Comparison of ENCODE assay signal across 28 cellular contexts in the genomic region with DNA sequence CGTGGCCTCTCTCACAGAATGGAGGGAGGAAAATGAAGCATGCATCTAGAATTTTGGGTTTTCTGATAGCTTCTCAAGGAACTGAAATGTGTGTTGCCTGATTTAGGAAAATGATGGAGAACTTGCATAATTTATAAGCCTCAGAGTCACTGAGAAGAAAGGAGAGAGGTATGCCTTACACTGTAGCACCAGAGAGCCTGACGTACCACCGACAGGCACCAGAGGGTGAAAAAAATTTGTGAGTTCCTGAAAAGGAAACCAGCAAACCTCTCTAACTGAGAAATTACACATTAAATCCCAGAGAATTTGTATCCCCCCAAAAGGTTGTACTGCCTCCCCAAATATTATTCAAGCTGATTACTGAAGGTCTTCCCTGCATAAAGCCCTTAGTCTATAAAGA.
DNase-seq lines count a peak whose midpoint lies in the region; FAIRE-seq and TF ChIP-seq lines count a peak whose summit lies in the region.
"Had no signal": no experiment of that assay in that cellular context is flagged by ENCODE, and none has a peak within 500 bp of the region (broad histone marks: within the 10 kb centered on the region; RNA-seq: fewer than 3 reads in every experiment).

No MANE protein-coding gene starts in this region.

- H3K9ac ChIP-seq in Karpas-422 (ENCODE audit: low read length) = no peak overlapping the region
- H3K9ac ChIP-seq in H1 (replicated peaks in 1 of 4; ENCODE audit: extremely low read depth in 1 of 4, low read depth in 3 of 4, low read length in 3 of 4) = no peak overlapping the region
- H3K9ac ChIP-seq in neural progenitor cell = no peak overlapping the region
- H3K9ac ChIP-seq: BLaER1 had no signal

- no peak overlapping the region for H3K14ac ChIP-seq in H1 (ENCODE audit: insufficient read length)

- TF ChIP-seq POLR2A in H1 (IDR thresholded peaks at IDR 0.05; ENCODE audit: control extremely low read depth in 1 of 2, low read depth in 2 of 2, low read length in 2 of 2) = no peak

- no peaks in the 10 kb centered on the region for H3K27me3 Mint-ChIP-seq in neural progenitor cell (ENCODE audit: insufficient read depth, low read depth)
- H3K27me3 Mint-ChIP-seq: CD4-positive, alpha-beta memory T cell; CD4-positive, CD25-positive, alpha-beta regulatory T cell; CD8-positive, alpha-beta memory T cell had no signal

- H3K4me1 Mint-ChIP-seq in neural progenitor cell = no peaks in the 10 kb centered on the region
- H3K4me1 Mint-ChIP-seq: CD14-positive monocyte; CD4-positive, alpha-beta memory T cell; CD4-positive, CD25-positive, alpha-beta regulatory T cell; CD8-positive, alpha-beta memory T cell had no signal

- H3K9me3 ChIP-seq in Karpas-422 (ENCODE audit: low read length) = peaks cover 1% of the 10 kb centered on the region; the same call in 1 of the 2 replicates
- no peaks in the 10 kb centered on the region for H3K9me3 ChIP-seq in H1 (ENCODE audit: insufficient read depth in 2 of 2, low read depth in 1 of 2, low read length in 1 of 2)
- H3K9me3 ChIP-seq in neural progenitor cell (ENCODE audit: low read depth) = no peaks in the 10 kb centered on the region
- H3K9me3 ChIP-seq in ascending aorta = no peaks in the 10 kb centered on the region
- H3K9me3 ChIP-seq: BE2C, BLaER1 had no signal

- POLR2A ChIA-PET in H1 (lab: Charles Lee; ENCODE audit: partially characterized antibody) = no interaction called here

- no peaks in the 10 kb centered on the region for H3K9me2 ChIP-seq in Karpas-422 (replicated peaks; ENCODE audit: insufficient read depth, low read length)

- no peak for TF ChIP-seq EP300 in H1 (IDR thresholded peaks at IDR 0.05; ENCODE audit: borderline replicate concordance in 1 of 2, low read depth in 2 of 2, low read length in 2 of 2)

- FAIRE-seq in H1 (lab: Jason Lieb, UNC) = no peak
- FAIRE-seq: A204.1, GM12878, GM12892, GM18507 had no signal

- H3K79me1 ChIP-seq in H1 (ENCODE audit: low read depth, low read length) = no peaks in the 10 kb centered on the region

- H3F3A ChIP-seq in neural progenitor cell (ENCODE audit: low read depth) = no peaks in the 10 kb centered on the region

- intact Hi-C loops in ascending aorta (cut with DNase I) = no loop called here

- no peak overlapping the region for H2AK5ac ChIP-seq in H1 (ENCODE audit: low read depth, low read length)

- H2BK5ac ChIP-seq in H1 (ENCODE audit: low read depth, low read length) = no peak overlapping the region

- no peak overlapping the region for H4K91ac ChIP-seq in H1 (replicated peaks; ENCODE audit: insufficient read length, low read length)

- H4K5ac ChIP-seq in H1 (ENCODE audit: insufficient read length, low read depth, low read length) = no peak overlapping the region

- DNase-seq in Karpas-422 (no peak), H1 (ENCODE audit: low read depth in 1 of 2, low spot score in 2 of 2) (no peak), neural progenitor cell (ENCODE audit: low spot score) (no peak), NCI-H774 (lab: John Stamatoyannopoulos, UW) (no peak), RKO (ENCODE audit: low spot score) (no peak), NCI-H1092 treated with DMSO at 0.1 percent for 48 hours (lab: John Stamatoyannopoulos, UW) (no peak), ascending aorta (ENCODE audit: low spot score in 2 of 2) (no peak)
- DNase-seq: 8988T; ACHN; BE2C; C1 segment of cervical spinal cord; CD4-positive, alpha-beta memory T cell; CD4-positive, CD25-positive, alpha-beta regulatory T cell; CD8-positive, alpha-beta memory T cell; COR-L47; DMS 273 treated with DMSO at 0.1 percent for 48 hours; DMS153; DMS53; DMS79; DND-41; EL; GDM1 had no signal

- H3K4me3 Mint-ChIP-seq in neural progenitor cell = no peak overlapping the region
- H3K4me3 Mint-ChIP-seq: CD14-positive monocyte; CD4-positive, alpha-beta memory T cell; CD4-positive, CD25-positive, alpha-beta regulatory T cell; CD8-positive, alpha-beta memory T cell had no signal

- H3K56ac ChIP-seq in H1 (replicated peaks; ENCODE audit: insufficient read length, low read depth, low read length) = no peak overlapping the region

- no peaks in the 10 kb centered on the region for H3K27me3 ChIP-seq in Karpas-422 (ENCODE audit: low read length)
- no peaks in the 10 kb centered on the region for H3K27me3 ChIP-seq in H1 (replicated peaks in 1 of 4; ENCODE audit: control insufficient read depth in 3 of 4, extremely low read depth in 1 of 4, insufficient read depth in 3 of 4, low read length in 3 of 4)
- no peaks in the 10 kb centered on the region for H3K27me3 ChIP-seq in neural progenitor cell
- H3K27me3 ChIP-seq in ascending aorta = no peaks in the 10 kb centered on the region
- H3K27me3 ChIP-seq: BE2C, BLaER1 had no signal

- H3K4ac ChIP-seq in H1 (replicated peaks; ENCODE audit: insufficient read length, low read depth, low read length) = no peak overlapping the region

- TF ChIP-seq CTCF in H1 (IDR thresholded peaks at IDR 0.05; ENCODE audit: control extremely low read depth in 1 of 3, insufficient read depth in 1 of 3, low read depth in 1 of 3, low read length in 3 of 3) (no peak), neural progenitor cell (IDR thresholded peaks at IDR 0.05) (no peak), ascending aorta (IDR thresholded peaks at IDR 0.05) (no peak)

- CTCF ChIA-PET in H1 (lab: Charles Lee; ENCODE audit: partially characterized antibody) = interaction anchor here (0.7 to 1.8 kb wide), 7 partner anchors 8 to 291 kb away, joined by 3 to 5 read pairs (median 4); no protein-coding TSS in a partner anchor

- no peak overlapping the region for H3K18ac ChIP-seq in H1 (ENCODE audit: extremely low read depth, low read length)

- peaks cover 10% of the 10 kb centered on the region for H3K4me1 ChIP-seq in Karpas-422 (ENCODE audit: low read length)
- no peaks in the 10 kb centered on the region for H3K4me1 ChIP-seq in H1 (replicated peaks in 1 of 4; ENCODE audit: control insufficient read depth in 3 of 4, insufficient read depth in 4 of 4, low read length in 3 of 4)
- H3K4me1 ChIP-seq in neural progenitor cell = no peaks in the 10 kb centered on the region
- H3K4me1 ChIP-seq in ascending aorta = no peaks in the 10 kb centered on the region
- H3K4me1 ChIP-seq: BE2C had no signal

- H3K79me2 ChIP-seq in Karpas-422 (ENCODE audit: low read length) = no peaks in the 10 kb centered on the region
- H3K79me2 ChIP-seq in H1 (ENCODE audit: control insufficient read depth in 1 of 2, insufficient read depth in 2 of 2, low read length in 2 of 2) = no peaks in the 10 kb centered on the region
- no peaks in the 10 kb centered on the region for H3K79me2 ChIP-seq in neural progenitor cell (ENCODE audit: low read depth)

- H3K9me3 Mint-ChIP-seq in neural progenitor cell = no peaks in the 10 kb centered on the region

- H3K23ac ChIP-seq in H1 (ENCODE audit: insufficient read length) = no peak overlapping the region

- H3K23me2 ChIP-seq in H1 (ENCODE audit: low read depth, low read length) = no peaks in the 10 kb centered on the region

- H3K4me3 ChIP-seq in Karpas-422 (ENCODE audit: low read length) (no peak overlapping the region), H1 (ENCODE audit: extremely low read depth in 1 of 4, insufficient read depth in 2 of 4, low read depth in 3 of 4, low read length in 4 of 4) (no peak overlapping the region), neural progenitor cell (no peak overlapping the region), ascending aorta (no peak overlapping the region)
- H3K4me3 ChIP-seq: BLaER1, GM12878 had no signal

- H3K27ac Mint-ChIP-seq in neural progenitor cell = no peak overlapping the region
- H3K27ac Mint-ChIP-seq: CD14-positive monocyte; CD4-positive, alpha-beta memory T cell; CD4-positive, CD25-positive, alpha-beta regulatory T cell; CD8-positive, alpha-beta memory T cell had no signal

- H3K27ac ChIP-seq in Karpas-422 (ENCODE audit: low read length) = no peak overlapping the region
- H3K27ac ChIP-seq in H1 (ENCODE audit: low read depth, low read length) = no peak overlapping the region
- no peak overlapping the region for H3K27ac ChIP-seq in neural progenitor cell
- no peak overlapping the region for H3K27ac ChIP-seq in ascending aorta
- H3K27ac ChIP-seq: BLaER1 had no signal

- H2AFZ ChIP-seq in Karpas-422 (ENCODE audit: low read length) (peak overlapping the region; percentile 49; the same call in 1 of the 2 replicates), H1 (ENCODE audit: low read length) (peak overlapping the region; percentile 49; the same call in 1 of the 2 replicates), neural progenitor cell (replicated peaks) (peak overlapping the region; percentile 72)

- no peak overlapping the region for H2BK12ac ChIP-seq in H1 (ENCODE audit: low read depth, low read length)

- H3K36me3 Mint-ChIP-seq in neural progenitor cell = no peaks in the 10 kb centered on the region
- H3K36me3 Mint-ChIP-seq: CD14-positive monocyte; CD4-positive, alpha-beta memory T cell; CD4-positive, CD25-positive, alpha-beta regulatory T cell; CD8-positive, alpha-beta memory T cell had no signal

- 0 out of 4 replicates have a peak, but pooled peaks of 1 of the 2 experiments have one; percentile 6 for TF ChIP-seq RAD21 in H1 (IDR thresholded peaks at IDR 0.05 in 1 of 2, conservative IDR thresholded peaks at IDR 0.05 in 1 of 2; ENCODE audit: low read depth in 2 of 2, low read length in 2 of 2)

- 92% methylated on average over 3 of the region's 3 CpGs; no CpG with 5 or more reads in 1 of the 2 experiments for WGBS in H1 (ENCODE audit: extremely low coverage in 1 of 2, insufficient coverage in 1 of 2, insufficient read length in 1 of 2, insufficient replicate concordance in 2 of 2, low coverage in 1 of 2, low lambda C conversion rate in 2 of 2, missing lambda C conversion rate in 1 of 2), 2 experiments

- no peak overlapping the region for H2BK20ac ChIP-seq in H1 (ENCODE audit: low read length)

- no peak overlapping the region for H2BK120ac ChIP-seq in H1 (replicated peaks; ENCODE audit: low read depth, low read length)

- H2BK15ac ChIP-seq in H1 (ENCODE audit: low read length) = no peak overlapping the region

- H3K36me3 ChIP-seq in Karpas-422 (ENCODE audit: insufficient read depth, low read length) (no peaks in the 10 kb centered on the region), H1 (ENCODE audit: control insufficient read depth in 2 of 4, insufficient read depth in 4 of 4, low read length in 3 of 4) (no peaks in the 10 kb centered on the region), neural progenitor cell (no peaks in the 10 kb centered on the region), ascending aorta (no peaks in the 10 kb centered on the region)
- H3K36me3 ChIP-seq: BE2C, BLaER1 had no signal

- no peaks in the 10 kb centered on the region for H4K20me1 ChIP-seq in Karpas-422 (ENCODE audit: insufficient read depth, low read depth, low read length)
- H4K20me1 ChIP-seq in H1 (replicated peaks in 1 of 2; ENCODE audit: control insufficient read depth in 1 of 2, insufficient read depth in 2 of 2, low read length in 2 of 2) = no peaks in the 10 kb centered on the region
- H4K20me1 ChIP-seq in neural progenitor cell (ENCODE audit: low read depth) = no peaks in the 10 kb centered on the region
- H4K20me1 ChIP-seq: BLaER1 had no signal

- no peak overlapping the region for H3K4me2 ChIP-seq in Karpas-422 (ENCODE audit: low read depth, low read length, poor library complexity, severe bottlenecking)
- H3K4me2 ChIP-seq in H1 (ENCODE audit: insufficient read depth in 1 of 2, low read depth in 2 of 2, low read length in 2 of 2) = no peak overlapping the region
- H3K4me2 ChIP-seq in neural progenitor cell = no peak overlapping the region
- H3K4me2 ChIP-seq: BLaER1 had no signal

- no peak overlapping the region for H4K8ac ChIP-seq in H1 (ENCODE audit: extremely low read depth, insufficient read depth, low read length)
